1 cellular context compared by ENCODE assay signal in the genomic region with DNA sequence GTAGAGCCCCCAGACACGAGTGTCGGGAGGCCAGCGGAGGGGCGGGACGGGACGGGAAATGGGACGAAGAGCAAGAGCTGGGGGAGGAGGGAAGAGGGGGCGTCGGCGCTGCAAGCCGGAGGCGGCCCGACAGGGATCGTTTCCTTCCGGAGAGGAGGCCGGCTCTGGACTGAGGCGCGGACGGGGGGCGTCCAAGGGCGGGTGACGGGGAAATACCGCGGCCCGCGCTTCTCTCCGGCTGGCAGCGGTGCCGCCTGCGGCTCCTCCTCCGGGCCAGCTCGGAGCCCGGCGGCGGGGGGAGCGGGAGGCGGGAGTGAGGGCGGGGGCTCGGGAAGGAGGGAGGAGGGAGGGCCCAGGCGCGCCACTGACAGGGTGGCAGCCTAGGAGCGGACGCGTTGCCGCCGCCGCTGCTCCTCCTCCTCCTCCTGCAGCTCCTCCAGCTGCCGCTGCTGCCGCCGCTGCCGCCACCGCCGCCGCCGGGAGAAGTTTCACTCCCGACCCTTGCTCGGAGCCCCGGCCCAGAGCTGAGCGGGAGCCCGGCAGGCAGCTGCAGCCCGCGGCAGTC.
TF ChIP-seq lines count a peak whose summit lies in the region.

TSS of gene CHSY3 (plus strand) at position 364 of the 565 bp plus-strand sequence.

TF ChIP-seq in HepG2, 621 proteins besides CTCF, POLR2A, EP300 and RAD21 (continued from another document and continues in another):
- TF ChIP-seq, protein P1, sequence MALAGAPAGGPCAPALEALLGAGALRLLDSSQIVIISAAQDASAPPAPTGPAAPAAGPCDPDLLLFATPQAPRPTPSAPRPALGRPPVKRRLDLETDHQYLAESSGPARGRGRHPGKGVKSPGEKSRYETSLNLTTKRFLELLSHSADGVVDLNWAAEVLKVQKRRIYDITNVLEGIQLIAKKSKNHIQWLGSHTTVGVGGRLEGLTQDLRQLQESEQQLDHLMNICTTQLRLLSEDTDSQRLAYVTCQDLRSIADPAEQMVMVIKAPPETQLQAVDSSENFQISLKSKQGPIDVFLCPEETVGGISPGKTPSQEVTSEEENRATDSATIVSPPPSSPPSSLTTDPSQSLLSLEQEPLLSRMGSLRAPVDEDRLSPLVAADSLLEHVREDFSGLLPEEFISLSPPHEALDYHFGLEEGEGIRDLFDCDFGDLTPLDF (CRISPR knock-in tag; IDR thresholded peaks at IDR 0.05): no peak
- TF ChIP-seq ESRRA (CRISPR knock-in tag; IDR thresholded peaks at IDR 0.05; ENCODE audit: low read depth): no peak
- TF ChIP-seq FOSL1 (CRISPR knock-in tag; IDR thresholded peaks at IDR 0.05; ENCODE audit: borderline replicate concordance): no peak
- TF ChIP-seq PAWR (CRISPR knock-in tag; IDR thresholded peaks at IDR 0.05; ENCODE audit: borderline replicate concordance): no peak
- no peak for TF ChIP-seq NFE2L2 (IDR thresholded peaks at IDR 0.05; ENCODE audit: low read length)
- TF ChIP-seq ELF4 (CRISPR knock-in tag; IDR thresholded peaks at IDR 0.05; ENCODE audit: borderline replicate concordance): no peak
- no peak for TF ChIP-seq ARID5B (CRISPR knock-in tag; IDR thresholded peaks at IDR 0.05)
- no peak for TF ChIP-seq PREB (CRISPR knock-in tag; IDR thresholded peaks at IDR 0.05)
- no peak for TF ChIP-seq SIX4 (CRISPR knock-in tag; IDR thresholded peaks at IDR 0.05)
- TF ChIP-seq TRAFD1 (CRISPR knock-in tag; IDR thresholded peaks at IDR 0.05; ENCODE audit: borderline replicate concordance): no peak
- TF ChIP-seq KMT2A (CRISPR knock-in tag; IDR thresholded peaks at IDR 0.05): no peak
- no peak for TF ChIP-seq HCFC1 (IDR thresholded peaks at IDR 0.05; ENCODE audit: low read depth, low read length)
- no peak for TF ChIP-seq ZNF501 (CRISPR knock-in tag; IDR thresholded peaks at IDR 0.05)
- TF ChIP-seq ZNF605 (CRISPR knock-in tag; IDR thresholded peaks at IDR 0.05): no peak
- TF ChIP-seq ZNF432 (CRISPR knock-in tag; IDR thresholded peaks at IDR 0.05; ENCODE audit: borderline replicate concordance): no peak
- no peak for TF ChIP-seq KDM5A (IDR thresholded peaks at IDR 0.05; ENCODE audit: borderline replicate concordance, low read length)
- no peak for TF ChIP-seq ZFAT (CRISPR knock-in tag; conservative IDR thresholded peaks at IDR 0.05)
- no peak for TF ChIP-seq ZFP91 (CRISPR knock-in tag; IDR thresholded peaks at IDR 0.05; ENCODE audit: borderline replicate concordance)
- no peak for TF ChIP-seq ZBTB39 (CRISPR knock-in tag; IDR thresholded peaks at IDR 0.05)
- TF ChIP-seq, protein P2, sequence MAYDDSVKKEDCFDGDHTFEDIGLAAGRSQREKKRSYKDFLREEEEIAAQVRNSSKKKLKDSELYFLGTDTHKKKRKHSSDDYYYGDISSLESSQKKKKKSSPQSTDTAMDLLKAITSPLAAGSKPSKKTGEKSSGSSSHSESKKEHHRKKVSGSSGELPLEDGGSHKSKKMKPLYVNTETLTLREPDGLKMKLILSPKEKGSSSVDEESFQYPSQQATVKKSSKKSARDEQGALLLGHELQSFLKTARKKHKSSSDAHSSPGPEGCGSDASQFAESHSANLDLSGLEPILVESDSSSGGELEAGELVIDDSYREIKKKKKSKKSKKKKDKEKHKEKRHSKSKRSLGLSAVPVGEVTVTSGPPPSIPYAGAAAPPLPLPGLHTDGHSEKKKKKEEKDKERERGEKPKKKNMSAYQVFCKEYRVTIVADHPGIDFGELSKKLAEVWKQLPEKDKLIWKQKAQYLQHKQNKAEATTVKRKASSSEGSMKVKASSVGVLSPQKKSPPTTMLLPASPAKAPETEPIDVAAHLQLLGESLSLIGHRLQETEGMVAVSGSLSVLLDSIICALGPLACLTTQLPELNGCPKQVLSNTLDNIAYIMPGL (CRISPR knock-in tag; IDR thresholded peaks at IDR 0.05; ENCODE audit: borderline replicate concordance in 1 of 2, low read depth in 1 of 2): peak in 1 of 2 experiments; percentile 33; a peak in 1 of 4 replicates
- no peak for TF ChIP-seq ZNF747 (CRISPR knock-in tag; IDR thresholded peaks at IDR 0.05; ENCODE audit: borderline replicate concordance)
- peak; percentile 28; the same call in 1 of the 2 replicates for TF ChIP-seq ZNF629 (CRISPR knock-in tag; conservative IDR thresholded peaks at IDR 0.05)
- TF ChIP-seq, protein P3, sequence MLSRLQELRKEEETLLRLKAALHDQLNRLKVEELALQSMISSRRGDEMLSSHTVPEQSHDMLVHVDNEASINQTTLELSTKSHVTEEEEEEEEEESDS (CRISPR knock-in tag; IDR thresholded peaks at IDR 0.05; ENCODE audit: borderline replicate concordance): no peak
- TF ChIP-seq, protein P4, sequence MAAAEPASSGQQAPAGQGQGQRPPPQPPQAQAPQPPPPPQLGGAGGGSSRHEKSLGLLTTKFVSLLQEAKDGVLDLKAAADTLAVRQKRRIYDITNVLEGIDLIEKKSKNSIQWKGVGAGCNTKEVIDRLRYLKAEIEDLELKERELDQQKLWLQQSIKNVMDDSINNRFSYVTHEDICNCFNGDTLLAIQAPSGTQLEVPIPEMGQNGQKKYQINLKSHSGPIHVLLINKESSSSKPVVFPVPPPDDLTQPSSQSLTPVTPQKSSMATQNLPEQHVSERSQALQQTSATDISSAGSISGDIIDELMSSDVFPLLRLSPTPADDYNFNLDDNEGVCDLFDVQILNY (CRISPR knock-in tag; conservative IDR thresholded peaks at IDR 0.05): no peak
- no peak for TF ChIP-seq U2AF1 (optimal IDR thresholded peaks at IDR 0.05; ENCODE audit: low read depth, low read length)
- no peak for TF ChIP-seq FOXP1 (IDR thresholded peaks at IDR 0.05)
- TF ChIP-seq FOXP1 (CRISPR knock-in tag; IDR thresholded peaks at IDR 0.05): no peak
- no peak for TF ChIP-seq HMG20A (CRISPR knock-in tag; IDR thresholded peaks at IDR 0.05; ENCODE audit: borderline replicate concordance)
- TF ChIP-seq ZNF468 (CRISPR knock-in tag; IDR thresholded peaks at IDR 0.05): no peak
- peak; percentile 60 for TF ChIP-seq HNRNPLL (IDR thresholded peaks at IDR 0.05; ENCODE audit: low read depth, low read length, poor library complexity, severe bottlenecking)
- TF ChIP-seq SNAI1 (CRISPR knock-in tag; IDR thresholded peaks at IDR 0.05; ENCODE audit: borderline replicate concordance): no peak
- TF ChIP-seq, protein P5, sequence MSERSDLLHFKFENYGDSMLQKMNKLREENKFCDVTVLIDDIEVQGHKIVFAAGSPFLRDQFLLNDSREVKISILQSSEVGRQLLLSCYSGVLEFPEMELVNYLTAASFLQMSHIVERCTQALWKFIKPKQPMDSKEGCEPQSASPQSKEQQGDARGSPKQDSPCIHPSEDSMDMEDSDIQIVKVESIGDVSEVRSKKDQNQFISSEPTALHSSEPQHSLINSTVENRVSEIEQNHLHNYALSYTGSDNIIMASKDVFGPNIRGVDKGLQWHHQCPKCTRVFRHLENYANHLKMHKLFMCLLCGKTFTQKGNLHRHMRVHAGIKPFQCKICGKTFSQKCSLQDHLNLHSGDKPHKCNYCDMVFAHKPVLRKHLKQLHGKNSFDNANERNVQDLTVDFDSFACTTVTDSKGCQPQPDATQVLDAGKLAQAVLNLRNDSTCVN (CRISPR knock-in tag; IDR thresholded peaks at IDR 0.05; ENCODE audit: borderline replicate concordance): no peak
- no peak for TF ChIP-seq RORA (CRISPR knock-in tag; IDR thresholded peaks at IDR 0.05)
- TF ChIP-seq AHR (CRISPR knock-in tag; IDR thresholded peaks at IDR 0.05): no peak
- TF ChIP-seq ATRX (CRISPR knock-in tag; IDR thresholded peaks at IDR 0.05; ENCODE audit: borderline replicate concordance): no peak
- no peak for TF ChIP-seq ZC3H4 (CRISPR knock-in tag; IDR thresholded peaks at IDR 0.05; ENCODE audit: borderline replicate concordance)
- TF ChIP-seq FOXA1 (IDR thresholded peaks at IDR 0.05): no peak
- TF ChIP-seq FOXA1 (CRISPR knock-in tag; IDR thresholded peaks at IDR 0.05): no peak
- no peak for TF ChIP-seq ZGPAT (CRISPR knock-in tag; IDR thresholded peaks at IDR 0.05)
- TF ChIP-seq WIZ (CRISPR knock-in tag; IDR thresholded peaks at IDR 0.05): no peak
- no peak for TF ChIP-seq SIX1 (CRISPR knock-in tag; IDR thresholded peaks at IDR 0.05; ENCODE audit: borderline replicate concordance)
- TF ChIP-seq ZSCAN9 (CRISPR knock-in tag; IDR thresholded peaks at IDR 0.05; ENCODE audit: borderline replicate concordance): no peak
- no peak for TF ChIP-seq ELF1 (CRISPR knock-in tag; IDR thresholded peaks at IDR 0.05)
- TF ChIP-seq MED8 (CRISPR knock-in tag; IDR thresholded peaks at IDR 0.05; ENCODE audit: insufficient replicate concordance): no peak
- TF ChIP-seq ZNF619 (CRISPR knock-in tag; IDR thresholded peaks at IDR 0.05): no peak
- no peak for TF ChIP-seq SCMH1 (CRISPR knock-in tag; IDR thresholded peaks at IDR 0.05; ENCODE audit: borderline replicate concordance)
- no peak for TF ChIP-seq KAT7 (CRISPR knock-in tag; IDR thresholded peaks at IDR 0.05; ENCODE audit: borderline replicate concordance)
